Comparison of ENCODE assay signal across 15 cellular contexts in genomic region chr6:41346435-41346834, GRCh38. TPM values are rescaled to one million over a fixed set of nuclear protein-coding genes. Genes with fewer than 3 reads are reported as not detected.
DNase-seq lines count a peak whose midpoint lies in the region; ATAC-seq and TF ChIP-seq lines count a peak whose summit lies in the region.
"Had no signal": no experiment of that assay in that cellular context is flagged by ENCODE, and none has a peak within 500 bp of the region (broad histone marks: within the 10 kb centered on the region; RNA-seq: fewer than 3 reads in every experiment).

No MANE protein-coding gene starts in this region.

- intact Hi-C loops in left ventricle myocardium superior (cut with micrococcal nuclease), result no loop called here
- intact Hi-C loops in Right ventricle myocardium superior (cut with DNase I), result no loop called here

- H3K4me3 Mint-ChIP-seq in T-helper 1 cell treated with Interleukin-12 subunit alpha and Interleukin-12 subunit beta and Interleukin-4 antibody, amounts not matched to agents 30 μg/mL and 1 μg/mL, for 36 hours, result no peak overlapping the region
- peak overlapping the region in 1 of 2 donors; percentile 33 for H3K4me3 Mint-ChIP-seq in effector memory CD8-positive, alpha-beta T cell
- H3K4me3 Mint-ChIP-seq in osteocyte (ENCODE audit: unreplicated experiment) (no peak overlapping the region), progenitor cell of endocrine pancreas (ENCODE audit: low read depth) (no peak overlapping the region)

- TF ChIP-seq CTCF in osteocyte (IDR thresholded peaks at IDR 0.05) (no peak), progenitor cell of endocrine pancreas (IDR thresholded peaks at IDR 0.05; ENCODE audit: unreplicated experiment) (no peak)

- H3K27me3 Mint-ChIP-seq in T-helper 1 cell treated with Interleukin-12 subunit alpha and Interleukin-12 subunit beta and Interleukin-4 antibody, amounts not matched to agents 30 μg/mL and 1 μg/mL, for 36 hours (ENCODE audit: low read depth), result peaks cover 30% of the 10 kb centered on the region
- H3K27me3 Mint-ChIP-seq in effector memory CD8-positive, alpha-beta T cell, result peaks cover 12 to 36% of the 10 kb centered on the region in 2 donors
- peaks cover 74% of the 10 kb centered on the region for H3K27me3 Mint-ChIP-seq in osteocyte (ENCODE audit: unreplicated experiment)
- peaks cover 56% of the 10 kb centered on the region for H3K27me3 Mint-ChIP-seq in progenitor cell of endocrine pancreas

- DNase-seq in T-helper 1 cell (no peak), left ventricle myocardium superior (no peak), Right ventricle myocardium superior (no peak), osteocyte (ENCODE audit: extremely low spot score, unreplicated experiment) (peak; percentile 19), progenitor cell of endocrine pancreas (ENCODE audit: low spot score, unreplicated experiment) (no peak)
- no peak for DNase-seq in effector memory CD8-positive, alpha-beta T cell
- DNase-seq: CD8-positive, alpha-beta memory T cell; Karpas-422; MM.1S; NCI-H1105; NCI-H1694 treated with DMSO at 0.1 percent for 48 hours; NCI-H446 had no signal

- peak overlapping the region; percentile 50 for H3K27ac Mint-ChIP-seq in T-helper 1 cell treated with Interleukin-12 subunit alpha and Interleukin-12 subunit beta and Interleukin-4 antibody, amounts not matched to agents 30 μg/mL and 1 μg/mL, for 36 hours
- peak overlapping the region; percentile 92 to 97 for H3K27ac Mint-ChIP-seq in effector memory CD8-positive, alpha-beta T cell
- no peak overlapping the region for H3K27ac Mint-ChIP-seq in osteocyte (ENCODE audit: unreplicated experiment)
- H3K27ac Mint-ChIP-seq in progenitor cell of endocrine pancreas, result no peak overlapping the region

- H3K36me3 Mint-ChIP-seq in T-helper 1 cell treated with Interleukin-12 subunit alpha and Interleukin-12 subunit beta and Interleukin-4 antibody, amounts not matched to agents 30 μg/mL and 1 μg/mL, for 36 hours (ENCODE audit: low read depth), result peaks cover 9% of the 10 kb centered on the region
- peaks cover 3% of the 10 kb centered on the region for H3K36me3 Mint-ChIP-seq in effector memory CD8-positive, alpha-beta T cell (ENCODE audit: insufficient read depth)
- H3K36me3 Mint-ChIP-seq in osteocyte (ENCODE audit: unreplicated experiment), result no peaks in the 10 kb centered on the region
- H3K36me3 Mint-ChIP-seq in progenitor cell of endocrine pancreas (ENCODE audit: insufficient read depth), result peaks cover 1% of the 10 kb centered on the region

- H3K4me1 Mint-ChIP-seq in T-helper 1 cell treated with Interleukin-12 subunit alpha and Interleukin-12 subunit beta and Interleukin-4 antibody, amounts not matched to agents 30 μg/mL and 1 μg/mL, for 36 hours (ENCODE audit: low read depth), result peaks cover 26% of the 10 kb centered on the region
- H3K4me1 Mint-ChIP-seq in effector memory CD8-positive, alpha-beta T cell (ENCODE audit: low read depth in 2 of 2), result peaks cover 30 to 32% of the 10 kb centered on the region in 2 donors
- no peaks in the 10 kb centered on the region for H3K4me1 Mint-ChIP-seq in osteocyte (ENCODE audit: unreplicated experiment)
- peaks cover 2% of the 10 kb centered on the region for H3K4me1 Mint-ChIP-seq in progenitor cell of endocrine pancreas (ENCODE audit: low read depth)

- ATAC-seq in left ventricle myocardium superior (peak; percentile 19), Right ventricle myocardium superior (ENCODE audit: poor library complexity) (no peak), HG03432 (IDR thresholded peaks at IDR 0.05; ENCODE audit: unreplicated experiment) (no peak)
- ATAC-seq in effector memory CD8-positive, alpha-beta T cell (replicated peaks), result no peak

- H3K9me3 Mint-ChIP-seq in T-helper 1 cell treated with Interleukin-12 subunit alpha and Interleukin-12 subunit beta and Interleukin-4 antibody, amounts not matched to agents 30 μg/mL and 1 μg/mL, for 36 hours, result peaks cover 13% of the 10 kb centered on the region
- H3K9me3 Mint-ChIP-seq in effector memory CD8-positive, alpha-beta T cell, result no peaks in the 10 kb centered on the region
- H3K9me3 Mint-ChIP-seq in osteocyte (ENCODE audit: unreplicated experiment) (peaks cover 13% of the 10 kb centered on the region), progenitor cell of endocrine pancreas (ENCODE audit: low read depth) (peaks cover 15% of the 10 kb centered on the region)

RNA-seq across cellular contexts. Expression of gene NCR2, which starts 11.0 kb away (rescaled TPM):
- not detected for total RNA-seq in left ventricle myocardium superior
- total RNA-seq in Right ventricle myocardium superior, result not detected
- total RNA-seq in osteocyte, result not detected in 2 replicates
- not detected in 2 replicates for total RNA-seq in progenitor cell of endocrine pancreas
- total RNA-seq: CD8-positive, alpha-beta memory T cell; H1 had no signal

RNA-seq across cellular contexts. Expression of gene TREM1, which starts 60.0 kb away (rescaled TPM):
- total RNA-seq in left ventricle myocardium superior (0.92 TPM), Right ventricle myocardium superior (0.67 TPM), osteocyte (not detected in 2 replicates), progenitor cell of endocrine pancreas (not detected in 2 replicates)
- total RNA-seq: CD8-positive, alpha-beta memory T cell; H1 had no signal

Comparison
In these comparisons a context has a peak if more than half of its experiments do, and no peak if none do; other contexts are left out.
1. H3K27ac Mint-ChIP-seq: peak in T-helper 1 cell treated with Interleukin-12 subunit alpha and Interleukin-12 subunit beta and Interleukin-4 antibody, amounts not matched to agents 30 μg/mL and 1 μg/mL, for 36 hours (single experiment) and effector memory CD8-positive, alpha-beta T cell (2 of 2); none in osteocyte (single experiment) and progenitor cell of endocrine pancreas (single experiment).